Comparison of ENCODE assay signal across 13 cellular contexts in the genomic region with DNA sequence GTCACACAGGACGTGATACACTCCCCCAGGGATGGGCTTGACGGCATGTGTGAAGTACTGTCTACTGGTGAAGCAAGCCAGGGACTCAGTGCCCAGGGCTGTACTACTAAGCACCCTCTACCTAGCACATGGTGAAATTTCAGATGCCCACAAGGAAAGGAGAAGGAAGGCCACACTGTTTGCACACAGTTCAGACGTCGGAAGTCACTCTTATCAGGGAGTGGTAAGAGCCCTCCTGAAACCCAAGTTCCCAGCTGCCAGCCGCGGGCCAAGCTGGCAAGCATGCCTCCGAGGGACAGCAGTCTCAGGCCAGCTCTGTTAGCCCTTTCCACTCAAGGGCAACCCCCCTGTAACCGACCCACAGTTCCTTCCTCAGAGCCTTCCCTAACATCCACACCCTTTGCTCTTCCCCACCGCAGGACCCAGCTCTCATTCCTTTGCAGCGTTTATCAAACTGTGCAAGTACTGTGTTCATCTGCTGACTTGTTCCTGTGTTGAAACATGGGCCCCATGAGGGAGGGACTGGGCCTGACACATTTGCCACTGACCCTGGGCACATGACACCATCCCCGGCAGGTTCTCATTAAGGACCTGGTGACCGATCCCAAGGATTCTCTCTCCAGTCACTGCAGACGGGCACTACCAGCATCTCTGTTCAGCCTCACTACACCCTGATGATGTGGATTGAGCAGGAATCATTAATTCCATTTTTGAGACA. TPM values are rescaled to one million over a fixed set of nuclear protein-coding genes. Genes with fewer than 3 reads are reported as not detected.
DNase-seq lines count a peak whose midpoint lies in the region; ATAC-seq and TF ChIP-seq lines count a peak whose summit lies in the region.
"Had no signal": no experiment of that assay in that cellular context is flagged by ENCODE, and none has a peak within 500 bp of the region (broad histone marks: within the 10 kb centered on the region; RNA-seq: fewer than 3 reads in every experiment).

No MANE protein-coding gene starts in this region.

- H3K4me1 ChIP-seq in right cardiac atrium (ENCODE audit: control insufficient read depth, insufficient read depth, low read length) (peaks cover 14% of the 10 kb centered on the region), suprapubic skin (peaks cover 86% of the 10 kb centered on the region)
- H3K4me1 ChIP-seq: A549 had no signal

- 51% methylated on average over 13 of the region's 13 CpGs for WGBS in right cardiac atrium
- 62% methylated on average over 13 of the region's 13 CpGs for WGBS in suprapubic skin

- TF ChIP-seq POLR2A in suprapubic skin (IDR thresholded peaks at IDR 0.05), result no peak

- ATAC-seq in activated naive CD8-positive, alpha-beta T cell treated with anti-CD3 and anti-CD28 coated beads, Interleukin-2, amount 10 ng/mL, durations not matched to agents 7 days and 5 days (ENCODE audit: low read depth), result no peak
- ATAC-seq in right cardiac atrium, result peak; percentile 15 to 34
- ATAC-seq in HG02870 (IDR thresholded peaks at IDR 0.05; ENCODE audit: unreplicated experiment), result no peak
- no peak for ATAC-seq in GM21390 (IDR thresholded peaks at IDR 0.05; ENCODE audit: unreplicated experiment)
- ATAC-seq: A549, left colon had no signal

- peaks cover 42% of the 10 kb centered on the region for H3K4me1 Mint-ChIP-seq in activated T-cell treated with anti-CD3 and anti-CD28 coated beads, Interleukin-2, amount 50 U/mL, for 24 hours (ENCODE audit: low read depth)
- H3K4me1 Mint-ChIP-seq in activated naive CD8-positive, alpha-beta T cell treated with anti-CD3 and anti-CD28 coated beads, Interleukin-2, amount 10 ng/mL, durations not matched to agents 7 days and 5 days, result no peaks in the 10 kb centered on the region

- POLR2A ChIA-PET in activated naive CD8-positive, alpha-beta T cell treated with anti-CD3 and anti-CD28 coated beads, Interleukin-2, amount 10 ng/mL, durations not matched to agents 7 days and 5 days (lab: Charles Lee), result no interaction called here

- peak overlapping the region; percentile 69 for H3K27ac Mint-ChIP-seq in activated T-cell treated with anti-CD3 and anti-CD28 coated beads, Interleukin-2, amount 50 U/mL, for 24 hours
- H3K27ac Mint-ChIP-seq in activated naive CD8-positive, alpha-beta T cell treated with anti-CD3 and anti-CD28 coated beads, Interleukin-2, amount 10 ng/mL, durations not matched to agents 7 days and 5 days, result peak overlapping the region; percentile 38

- no peak for TF ChIP-seq CTCF in suprapubic skin (IDR thresholded peaks at IDR 0.05)

- H3K4me3 Mint-ChIP-seq in activated T-cell treated with anti-CD3 and anti-CD28 coated beads, Interleukin-2, amount 50 U/mL, for 24 hours, result no peak overlapping the region
- H3K4me3 Mint-ChIP-seq in activated naive CD8-positive, alpha-beta T cell treated with anti-CD3 and anti-CD28 coated beads, Interleukin-2, amount 10 ng/mL, durations not matched to agents 7 days and 5 days, result no peak overlapping the region

- no peaks in the 10 kb centered on the region for H3K27me3 Mint-ChIP-seq in activated T-cell treated with anti-CD3 and anti-CD28 coated beads, Interleukin-2, amount 50 U/mL, for 24 hours
- H3K27me3 Mint-ChIP-seq in activated naive CD8-positive, alpha-beta T cell treated with anti-CD3 and anti-CD28 coated beads, Interleukin-2, amount 10 ng/mL, durations not matched to agents 7 days and 5 days, result no peaks in the 10 kb centered on the region

- intact Hi-C loops in right cardiac atrium (cut with DNase I), result no loop called here

- DNase-seq in activated T-cell treated with anti-CD3 and anti-CD28 coated beads, Interleukin-2, amount 50 U/mL, for 24 hours, result no peak
- no peak for DNase-seq in activated T-cell treated with anti-CD3 and anti-CD28 coated beads, Interleukin-2, amount 50 U/mL, for 1 hour
- no peak for DNase-seq in activated naive CD8-positive, alpha-beta T cell treated with anti-CD3 and anti-CD28 coated beads, Interleukin-2, amount 10 ng/mL, durations not matched to agents 7 days and 5 days
- DNase-seq in right cardiac atrium (peak in 1 of 3 donors; percentile 50), suprapubic skin (ENCODE audit: low spot score in 2 of 2) (no peak), NCI-H510A treated with DMSO at 0.1 percent for 48 hours (lab: John Stamatoyannopoulos, UW) (no peak)
- DNase-seq: activated CD4-positive, CD25-positive, alpha-beta regulatory T cell treated with anti-CD3 and anti-CD28 coated beads, Interleukin-2, amount 50 U/mL, for 72 hours; left colon; small intestine had no signal

- H3K4me3 ChIP-seq in right cardiac atrium (ENCODE audit: low read length), result no peak overlapping the region
- no peak overlapping the region for H3K4me3 ChIP-seq in suprapubic skin
- H3K4me3 ChIP-seq: A549 had no signal

- H3K27me3 ChIP-seq in right cardiac atrium (ENCODE audit: control insufficient read depth, insufficient read depth) (no peaks in the 10 kb centered on the region), suprapubic skin (no peaks in the 10 kb centered on the region)

- H3K36me3 ChIP-seq in suprapubic skin, result peaks cover 32% of the 10 kb centered on the region

- no peaks in the 10 kb centered on the region for H3K9me3 Mint-ChIP-seq in activated T-cell treated with anti-CD3 and anti-CD28 coated beads, Interleukin-2, amount 50 U/mL, for 24 hours
- H3K9me3 Mint-ChIP-seq in activated naive CD8-positive, alpha-beta T cell treated with anti-CD3 and anti-CD28 coated beads, Interleukin-2, amount 10 ng/mL, durations not matched to agents 7 days and 5 days, result no peaks in the 10 kb centered on the region

- no peak for TF ChIP-seq EP300 in suprapubic skin (IDR thresholded peaks at IDR 0.05)

- H3K9me3 ChIP-seq in right cardiac atrium (ENCODE audit: control insufficient read depth, low read length) (no peaks in the 10 kb centered on the region), suprapubic skin (no peaks in the 10 kb centered on the region)
- H3K9me3 ChIP-seq: A549 had no signal

- H3K27ac ChIP-seq in right cardiac atrium (ENCODE audit: low read length) (no peak overlapping the region), suprapubic skin (peak overlapping the region; percentile 67)
- H3K27ac ChIP-seq: A549, epithelial cell of prostate had no signal

- H3K36me3 Mint-ChIP-seq in activated T-cell treated with anti-CD3 and anti-CD28 coated beads, Interleukin-2, amount 50 U/mL, for 24 hours (ENCODE audit: low read depth), result peaks cover 67% of the 10 kb centered on the region
- peaks cover 3% of the 10 kb centered on the region for H3K36me3 Mint-ChIP-seq in activated naive CD8-positive, alpha-beta T cell treated with anti-CD3 and anti-CD28 coated beads, Interleukin-2, amount 10 ng/mL, durations not matched to agents 7 days and 5 days

RNA-seq across cellular contexts. Expression of a gene that starts 58.5 kb away (rescaled TPM):
- 1 to 10 TPM; 9.2 to 9.6 TPM for total RNA-seq in activated naive CD8-positive, alpha-beta T cell treated with anti-CD3 and anti-CD28 coated beads, Interleukin-2, amount 10 ng/mL, durations not matched to agents 7 days and 5 days
- total RNA-seq in right cardiac atrium, result 1 to 10 TPM; 6.6 to 7.3 (median 7.2) TPM
- polyA plus RNA-seq in right cardiac atrium, result 9.2 TPM
- 10 to 100 TPM; 10.5 to 14.0 (median 12.5) TPM for total RNA-seq in suprapubic skin

RNA-seq across cellular contexts. Expression of a gene that starts 58.7 kb away (rescaled TPM):
- 10 to 100 TPM; 48.5 to 49.6 TPM for total RNA-seq in activated naive CD8-positive, alpha-beta T cell treated with anti-CD3 and anti-CD28 coated beads, Interleukin-2, amount 10 ng/mL, durations not matched to agents 7 days and 5 days
- total RNA-seq in right cardiac atrium, result 10 to 100 TPM; 29.7 to 41.9 (median 40.0) TPM
- 25.9 TPM for polyA plus RNA-seq in right cardiac atrium
- total RNA-seq in suprapubic skin, result 10 to 100 TPM; 64.8 to 95.6 (median 69.4) TPM

Comparison
In these comparisons a context has a peak if more than half of its experiments do, and no peak if none do; other contexts are left out.
1. ATAC-seq: peak in right cardiac atrium (2 of 2); none in activated naive CD8-positive, alpha-beta T cell treated with anti-CD3 and anti-CD28 coated beads, Interleukin-2, amount 10 ng/mL, durations not matched to agents 7 days and 5 days (single experiment), HG02870 (single experiment) and GM21390 (single experiment).